ENCODE assay signal across 23 cellular contexts in the genomic region with DNA sequence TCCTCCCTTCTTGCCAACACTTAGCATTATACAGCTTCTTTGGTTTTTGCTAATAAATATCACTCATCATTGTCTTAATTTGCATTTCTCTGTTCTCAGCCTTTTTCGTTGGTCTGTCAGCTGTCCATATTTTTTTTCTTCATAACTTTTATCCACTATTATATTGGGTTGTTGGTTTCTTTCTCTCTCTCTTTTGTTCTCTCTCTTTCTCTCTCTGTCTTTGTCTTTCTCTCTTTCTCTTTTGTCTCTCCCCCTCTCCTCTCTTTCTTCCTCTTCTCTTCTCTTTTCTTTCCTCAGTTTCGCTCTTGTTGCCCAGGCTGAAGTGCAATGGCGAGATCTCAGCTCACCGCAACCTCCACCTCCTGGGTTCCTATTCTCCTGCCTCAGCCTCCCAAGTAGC. TPM values are rescaled to one million over a fixed set of nuclear protein-coding genes. Genes with fewer than 3 reads are reported as not detected.
DNase-seq lines count a peak whose midpoint lies in the region; ATAC-seq, FAIRE-seq and TF ChIP-seq lines count a peak whose summit lies in the region.
"Had no signal": no experiment of that assay in that cellular context is flagged by ENCODE, and none has a peak within 500 bp of the region (broad histone marks: within the 10 kb centered on the region; RNA-seq: fewer than 3 reads in every experiment).

No MANE protein-coding gene starts in this region.

- no CpG with 5 or more reads among the region's 4 CpGs for WGBS in H9 (ENCODE audit: extremely low coverage, insufficient read length, low lambda C conversion rate)

- no peak overlapping the region for H3K14ac ChIP-seq in H9 (ENCODE audit: insufficient read depth, low read length)

- CTCF ChIA-PET in activated CD8-positive, alpha-beta T cell treated with anti-CD3 and anti-CD28 coated beads for 36 hours (lab: Charles Lee), result interaction anchor here (1.4 to 1.7 kb wide), 2 partner anchors 14 to 17 kb away, joined by 3 to 4 read pairs; no protein-coding TSS in a partner anchor
- CTCF ChIA-PET in activated CD8-positive, alpha-beta T cell treated with anti-CD3 and anti-CD28 coated beads, Interleukin-2, amount 10 ng/mL, durations not matched to agents 7 days and 5 days (lab: Charles Lee), result interaction anchor here (1.4 to 2.5 kb wide), 2 partner anchors 15 to 163 kb away, joined by 3 to 9 read pairs; no protein-coding TSS in a partner anchor

- no peak overlapping the region for H2BK12ac ChIP-seq in H9 (ENCODE audit: insufficient read length, low read depth, low read length)

- H3K9me3 ChIP-seq in H9 (ENCODE audit: control insufficient read depth, low read depth, low read length), result no peaks in the 10 kb centered on the region
- H3K9me3 ChIP-seq: MG63, pancreas had no signal

- no peak overlapping the region for H3K4me2 ChIP-seq in H9 (ENCODE audit: insufficient read depth, insufficient read length, low read length)
- H3K4me2 ChIP-seq: smooth muscle cell had no signal

- TF ChIP-seq CTCF in activated CD8-positive, alpha-beta T cell treated with anti-CD3 and anti-CD28 coated beads for 36 hours (IDR thresholded peaks at IDR 0.05), result no peak
- TF ChIP-seq CTCF in H9 (conservative IDR thresholded peaks at IDR 0.05), result no peak

- no peaks in the 10 kb centered on the region for H3K9me3 Mint-ChIP-seq in activated CD8-positive, alpha-beta T cell treated with anti-CD3 and anti-CD28 coated beads for 36 hours
- H3K9me3 Mint-ChIP-seq in activated CD8-positive, alpha-beta T cell treated with anti-CD3 and anti-CD28 coated beads, Interleukin-2, amount 10 ng/mL, durations not matched to agents 7 days and 5 days (ENCODE audit: insufficient read depth), result no peaks in the 10 kb centered on the region
- no peaks in the 10 kb centered on the region for H3K9me3 Mint-ChIP-seq in activated T-helper 17 cell treated with anti-CD3 and anti-CD28 coated beads, Interleukin-2, amount 50 U/mL, for 72 hours
- no peaks in the 10 kb centered on the region for H3K9me3 Mint-ChIP-seq in natural killer cell treated with Interleukin-12 subunit alpha and Interleukin-12 subunit beta and Interleukin-15 and Interleukin-18, amount 100 ng/mL, for 72 hours
- H3K9me3 Mint-ChIP-seq in H9, result no peaks in the 10 kb centered on the region; a peak in 1 of 5 replicates

- no peak overlapping the region for H2BK20ac ChIP-seq in H9 (ENCODE audit: low read depth, low read length, poor library complexity, severe bottlenecking)

- no peak for ATAC-seq in activated CD8-positive, alpha-beta T cell treated with anti-CD3 and anti-CD28 coated beads for 36 hours
- no peak for ATAC-seq in activated CD8-positive, alpha-beta T cell treated with anti-CD3 and anti-CD28 coated beads, Interleukin-2, amount 10 ng/mL, durations not matched to agents 7 days and 5 days
- peak; percentile 49 for ATAC-seq in GM21529 (IDR thresholded peaks at IDR 0.05; ENCODE audit: unreplicated experiment)
- no peak for ATAC-seq in activated T-helper 17 cell treated with anti-CD3 and anti-CD28 coated beads, Interleukin-2, amount 50 U/mL, for 72 hours (replicated peaks)
- ATAC-seq in natural killer cell treated with Interleukin-12 subunit alpha and Interleukin-12 subunit beta and Interleukin-15 and Interleukin-18, amount 100 ng/mL, for 72 hours, result no peak
- ATAC-seq: esophagus mucosa, foreskin keratinocyte, Panc1, pancreas had no signal

- POLR2A ChIA-PET in activated CD8-positive, alpha-beta T cell treated with anti-CD3 and anti-CD28 coated beads for 36 hours (lab: Charles Lee), result no interaction called here
- POLR2A ChIA-PET in activated CD8-positive, alpha-beta T cell treated with anti-CD3 and anti-CD28 coated beads, Interleukin-2, amount 10 ng/mL, durations not matched to agents 7 days and 5 days (lab: Charles Lee), result no interaction called here

- H3K27me3 Mint-ChIP-seq in activated CD8-positive, alpha-beta T cell treated with anti-CD3 and anti-CD28 coated beads for 36 hours, result no peaks in the 10 kb centered on the region
- no peaks in the 10 kb centered on the region for H3K27me3 Mint-ChIP-seq in activated CD8-positive, alpha-beta T cell treated with anti-CD3 and anti-CD28 coated beads, Interleukin-2, amount 10 ng/mL, durations not matched to agents 7 days and 5 days (ENCODE audit: low read depth)
- H3K27me3 Mint-ChIP-seq in activated T-helper 17 cell treated with anti-CD3 and anti-CD28 coated beads, Interleukin-2, amount 50 U/mL, for 72 hours, result no peaks in the 10 kb centered on the region
- H3K27me3 Mint-ChIP-seq in natural killer cell treated with Interleukin-12 subunit alpha and Interleukin-12 subunit beta and Interleukin-15 and Interleukin-18, amount 100 ng/mL, for 72 hours, result no peaks in the 10 kb centered on the region
- H3K27me3 Mint-ChIP-seq in H9 (ENCODE audit: low read depth), result no peaks in the 10 kb centered on the region

- H3T11ph ChIP-seq in H9 (ENCODE audit: low read length), result no peak overlapping the region

- no peak overlapping the region for H3K27ac ChIP-seq in H9 (ENCODE audit: insufficient read length, low read depth, low read length)
- H3K27ac ChIP-seq: coronary artery, foreskin keratinocyte, pancreas had no signal

- H3K9ac ChIP-seq in H9 (ENCODE audit: extremely low read depth, insufficient read length, low read length), result no peak overlapping the region

- no peak overlapping the region for H4K5ac ChIP-seq in H9 (ENCODE audit: insufficient read length, low read depth, low read length)

- no peaks in the 10 kb centered on the region for H3K23me2 ChIP-seq in H9 (ENCODE audit: insufficient read length, low read depth, low read length, poor library complexity, severe bottlenecking)

- H3K4me3 Mint-ChIP-seq in activated CD8-positive, alpha-beta T cell treated with anti-CD3 and anti-CD28 coated beads for 36 hours, result no peak overlapping the region
- no peak overlapping the region for H3K4me3 Mint-ChIP-seq in activated CD8-positive, alpha-beta T cell treated with anti-CD3 and anti-CD28 coated beads, Interleukin-2, amount 10 ng/mL, durations not matched to agents 7 days and 5 days
- no peak overlapping the region for H3K4me3 Mint-ChIP-seq in activated T-helper 17 cell treated with anti-CD3 and anti-CD28 coated beads, Interleukin-2, amount 50 U/mL, for 72 hours
- H3K4me3 Mint-ChIP-seq in natural killer cell treated with Interleukin-12 subunit alpha and Interleukin-12 subunit beta and Interleukin-15 and Interleukin-18, amount 100 ng/mL, for 72 hours, result peak overlapping the region; percentile 1
- H3K4me3 Mint-ChIP-seq in H9, result no peak overlapping the region

- H3K27me3 ChIP-seq in H9 (ENCODE audit: insufficient read depth, low read length), result no peaks in the 10 kb centered on the region
- H3K27me3 ChIP-seq: foreskin keratinocyte, MG63, pancreas had no signal

- H3K4ac ChIP-seq in H9 (ENCODE audit: low read depth, low read length), result no peak overlapping the region

- no peak for DNase-seq in activated CD8-positive, alpha-beta T cell treated with anti-CD3 and anti-CD28 coated beads for 36 hours
- DNase-seq in activated CD8-positive, alpha-beta T cell treated with anti-CD3 and anti-CD28 coated beads, Interleukin-2, amount 10 ng/mL, durations not matched to agents 7 days and 5 days, result no peak
- DNase-seq in natural killer cell treated with Interleukin-12 subunit alpha and Interleukin-12 subunit beta and Interleukin-15 and Interleukin-18, amount 100 ng/mL, for 72 hours (ENCODE audit: low spot score), result no peak
- DNase-seq in H9, result no peak
- no peak for DNase-seq in HTR-8/SVneo (ENCODE audit: insufficient read length, low spot score)
- DNase-seq in AML-193 (lab: John Stamatoyannopoulos, UW), result no peak
- DNase-seq: activated gamma-delta T cell treated with Interleukin-2 at 50 U/mL for 16 hours, DMS79 treated with DMSO at 0.1 percent for 48 hours, foreskin keratinocyte, mesendoderm, MG63, NCI-H1417 treated with DMSO at 0.1 percent for 48 hours, pancreas, SHP77 treated with DMSO at 0.1 percent for 48 hours, T-helper 9 cell had no signal

- intact Hi-C loops in activated CD8-positive, alpha-beta T cell treated with anti-CD3 and anti-CD28 coated beads for 36 hours (cut with micrococcal nuclease), result no loop called here

- H4K8ac ChIP-seq in H9 (replicated peaks; ENCODE audit: insufficient read length, low read depth, low read length), result no peak overlapping the region

- H4K20me1 ChIP-seq in H9 (ENCODE audit: control insufficient read depth, insufficient read depth, insufficient read length), result no peaks in the 10 kb centered on the region

- no peak overlapping the region for H3K23ac ChIP-seq in H9 (ENCODE audit: insufficient read length, low read depth, low read length)

- no peak for FAIRE-seq in HTR-8/SVneo (lab: Jason Lieb, UNC)
- FAIRE-seq: A204.1, pancreas, urothelium cell line had no signal

- H3K4me1 Mint-ChIP-seq in activated CD8-positive, alpha-beta T cell treated with anti-CD3 and anti-CD28 coated beads for 36 hours (ENCODE audit: low read depth), result peaks cover 57% of the 10 kb centered on the region
- peaks cover 52% of the 10 kb centered on the region for H3K4me1 Mint-ChIP-seq in activated CD8-positive, alpha-beta T cell treated with anti-CD3 and anti-CD28 coated beads, Interleukin-2, amount 10 ng/mL, durations not matched to agents 7 days and 5 days (ENCODE audit: low read depth)
- peaks cover 34% of the 10 kb centered on the region for H3K4me1 Mint-ChIP-seq in activated T-helper 17 cell treated with anti-CD3 and anti-CD28 coated beads, Interleukin-2, amount 50 U/mL, for 72 hours
- H3K4me1 Mint-ChIP-seq in natural killer cell treated with Interleukin-12 subunit alpha and Interleukin-12 subunit beta and Interleukin-15 and Interleukin-18, amount 100 ng/mL, for 72 hours (ENCODE audit: low read depth in 2 of 2), result peaks cover 48 to 49% of the 10 kb centered on the region in 2 donors
- peaks cover 57 to 71% of the 10 kb centered on the region in 2 experiments for H3K4me1 Mint-ChIP-seq in H9

- H4K91ac ChIP-seq in H9 (ENCODE audit: insufficient read length, low read depth, low read length), result no peak overlapping the region

- no peak overlapping the region for H2BK15ac ChIP-seq in H9 (ENCODE audit: low read depth, low read length)

- H3K4me1 ChIP-seq in H9 (ENCODE audit: insufficient read depth, low read length), result peaks cover 11% of the 10 kb centered on the region; the same call in 1 of the 2 replicates

- no peak overlapping the region for H2AK5ac ChIP-seq in H9 (ENCODE audit: insufficient read length, low read length)

- no peaks in the 10 kb centered on the region for H3K79me1 ChIP-seq in H9 (ENCODE audit: insufficient read depth, low read depth, low read length, poor library complexity, severe bottlenecking)

- peak overlapping the region; percentile 38 for H3K27ac Mint-ChIP-seq in activated CD8-positive, alpha-beta T cell treated with anti-CD3 and anti-CD28 coated beads for 36 hours
- H3K27ac Mint-ChIP-seq in activated CD8-positive, alpha-beta T cell treated with anti-CD3 and anti-CD28 coated beads, Interleukin-2, amount 10 ng/mL, durations not matched to agents 7 days and 5 days, result no peak overlapping the region
- peak overlapping the region; percentile 5 for H3K27ac Mint-ChIP-seq in activated T-helper 17 cell treated with anti-CD3 and anti-CD28 coated beads, Interleukin-2, amount 50 U/mL, for 72 hours
- peak overlapping the region in 1 of 2 donors; percentile 12 for H3K27ac Mint-ChIP-seq in natural killer cell treated with Interleukin-12 subunit alpha and Interleukin-12 subunit beta and Interleukin-15 and Interleukin-18, amount 100 ng/mL, for 72 hours
- H3K27ac Mint-ChIP-seq in H9, result peak overlapping the region in 1 of 3 experiments; percentile 70; a peak in 3 of 7 replicates

- H3K18ac ChIP-seq in H9 (ENCODE audit: insufficient read length, low read depth, low read length), result no peak overlapping the region

- H2AFZ ChIP-seq in H9 (ENCODE audit: low read length), result no peak overlapping the region

- H3K36me3 Mint-ChIP-seq in activated CD8-positive, alpha-beta T cell treated with anti-CD3 and anti-CD28 coated beads for 36 hours (ENCODE audit: low read depth), result peaks cover 9% of the 10 kb centered on the region
- peaks cover 9% of the 10 kb centered on the region for H3K36me3 Mint-ChIP-seq in activated CD8-positive, alpha-beta T cell treated with anti-CD3 and anti-CD28 coated beads, Interleukin-2, amount 10 ng/mL, durations not matched to agents 7 days and 5 days (ENCODE audit: low read depth)
- peaks cover 85% of the 10 kb centered on the region for H3K36me3 Mint-ChIP-seq in activated T-helper 17 cell treated with anti-CD3 and anti-CD28 coated beads, Interleukin-2, amount 50 U/mL, for 72 hours (ENCODE audit: low read depth)
- no peaks in the 10 kb centered on the region for H3K36me3 Mint-ChIP-seq in natural killer cell treated with Interleukin-12 subunit alpha and Interleukin-12 subunit beta and Interleukin-15 and Interleukin-18, amount 100 ng/mL, for 72 hours
- peaks cover 0 to 11% (median 3%) of the 10 kb centered on the region in 3 experiments; a peak in 4 of 7 replicates for H3K36me3 Mint-ChIP-seq in H9 (ENCODE audit: insufficient read depth in 1 of 3, low read depth in 3 of 3)

- H3K56ac ChIP-seq in H9 (ENCODE audit: insufficient read length, low read depth, low read length), result no peak overlapping the region

- H2BK120ac ChIP-seq in H9 (ENCODE audit: low read depth, low read length, poor library complexity, severe bottlenecking), result no peak overlapping the region

- no peak overlapping the region for H2BK5ac ChIP-seq in H9 (ENCODE audit: insufficient read length, low read length)

- H3K79me2 ChIP-seq in H9 (ENCODE audit: insufficient read depth, low read length), result peaks cover 90% of the 10 kb centered on the region

RNA-seq across cellular contexts. Expression of gene JARID2, which starts 36.5 kb away (rescaled TPM):
- total RNA-seq in activated CD8-positive, alpha-beta T cell treated with anti-CD3 and anti-CD28 coated beads for 36 hours, result 10 to 100 TPM; 25.4 to 25.5 TPM
- 10 to 100 TPM; 33.0 to 33.2 TPM for total RNA-seq in activated CD8-positive, alpha-beta T cell treated with anti-CD3 and anti-CD28 coated beads, Interleukin-2, amount 10 ng/mL, durations not matched to agents 7 days and 5 days
- 10 to 100 TPM; 20.7 to 50.3 TPM for total RNA-seq in activated T-helper 17 cell treated with anti-CD3 and anti-CD28 coated beads, Interleukin-2, amount 50 U/mL, for 72 hours
- 10 to 100 TPM; 28.6 to 34.9 TPM for total RNA-seq in natural killer cell treated with Interleukin-12 subunit alpha and Interleukin-12 subunit beta and Interleukin-15 and Interleukin-18, amount 100 ng/mL, for 72 hours
- total RNA-seq in H9 (2021), result 174 and 181 TPM in 2 replicates
